9 cellular contexts compared by ENCODE assay signal in the genomic region with DNA sequence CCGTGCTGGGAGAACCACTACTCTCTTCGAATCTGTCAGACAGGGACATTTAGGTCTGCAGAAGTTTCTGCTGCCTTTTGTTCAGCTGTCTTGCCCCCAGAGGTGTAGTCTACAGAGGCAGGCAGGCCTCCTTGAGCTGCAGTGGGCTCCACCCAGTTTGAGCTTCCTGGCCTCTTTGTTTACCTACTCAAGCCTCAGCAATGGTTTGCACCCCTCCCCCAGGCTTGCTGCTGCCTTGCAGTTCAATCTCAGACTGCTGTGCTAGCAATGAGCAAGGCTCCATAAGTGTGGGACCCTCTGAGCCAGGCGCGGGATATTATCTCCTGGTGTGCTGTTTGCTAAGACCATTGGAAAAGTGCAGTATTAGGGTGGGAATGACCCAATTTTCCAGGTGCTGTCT. TPM values are rescaled to one million over a fixed set of nuclear protein-coding genes. Genes with fewer than 3 reads are reported as not detected.
"Had no signal": no experiment of that assay in that cellular context is flagged by ENCODE, and none has a peak within 500 bp of the region (broad histone marks: within the 10 kb centered on the region; RNA-seq: fewer than 3 reads in every experiment).

No MANE protein-coding gene starts in this region.

RNA-seq across cellular contexts. Expression of a gene that starts 20.5 kb away (rescaled TPM):
- total RNA-seq: LHCN-M2, MCF 10A, NCI-H460, OCI-LY7, PC-9, Right ventricle myocardium inferior, RPMI7951, SJCRH30, SK-MEL-5 had no signal
